Comparison of ENCODE assay signal across 2 cellular contexts in the genomic region with DNA sequence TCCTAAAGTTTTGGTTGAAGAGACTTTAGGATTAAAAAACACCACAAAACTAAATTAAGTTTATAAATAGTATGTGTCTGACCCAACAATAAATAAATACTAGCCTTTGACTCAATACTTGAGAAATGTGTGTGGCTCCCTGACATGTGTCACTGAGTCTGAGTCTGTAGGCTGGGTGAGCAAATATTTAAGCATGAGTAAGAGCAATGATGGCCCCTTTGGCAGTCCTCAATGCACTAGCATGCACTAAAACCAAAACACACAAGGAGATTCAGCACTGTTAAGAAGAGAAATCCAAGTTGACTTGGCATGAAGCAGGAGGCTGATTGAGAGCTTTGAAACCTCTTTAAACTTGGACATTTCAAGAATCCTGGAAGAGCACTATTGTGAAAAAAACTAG.
TF ChIP-seq lines count a peak whose summit lies in the region.

No MANE protein-coding gene starts in this region.

TF ChIP-seq in liver, 16 proteins besides CTCF, POLR2A, EP300 and RAD21 (continued from another document):
- peak in 1 of 2 donors; percentile 38 for TF ChIP-seq HNF4A (conservative IDR thresholded peaks at IDR 0.05)
- TF ChIP-seq, protein P1, sequence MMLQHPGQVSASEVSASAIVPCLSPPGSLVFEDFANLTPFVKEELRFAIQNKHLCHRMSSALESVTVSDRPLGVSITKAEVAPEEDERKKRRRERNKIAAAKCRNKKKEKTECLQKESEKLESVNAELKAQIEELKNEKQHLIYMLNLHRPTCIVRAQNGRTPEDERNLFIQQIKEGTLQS (IDR thresholded peaks at IDR 0.05), result no peak

TF ChIP-seq in HepG2, 621 proteins besides CTCF, POLR2A, EP300 and RAD21 (continued from another document):
- TF ChIP-seq, protein P2, sequence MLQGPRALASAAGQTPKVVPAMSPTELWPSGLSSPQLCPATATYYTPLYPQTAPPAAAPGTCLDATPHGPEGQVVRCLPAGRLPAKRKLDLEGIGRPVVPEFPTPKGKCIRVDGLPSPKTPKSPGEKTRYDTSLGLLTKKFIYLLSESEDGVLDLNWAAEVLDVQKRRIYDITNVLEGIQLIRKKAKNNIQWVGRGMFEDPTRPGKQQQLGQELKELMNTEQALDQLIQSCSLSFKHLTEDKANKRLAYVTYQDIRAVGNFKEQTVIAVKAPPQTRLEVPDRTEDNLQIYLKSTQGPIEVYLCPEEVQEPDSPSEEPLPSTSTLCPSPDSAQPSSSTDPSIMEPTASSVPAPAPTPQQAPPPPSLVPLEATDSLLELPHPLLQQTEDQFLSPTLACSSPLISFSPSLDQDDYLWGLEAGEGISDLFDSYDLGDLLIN (CRISPR knock-in tag; IDR thresholded peaks at IDR 0.05; ENCODE audit: borderline replicate concordance), result no peak
- no peak for TF ChIP-seq ZNF101 (CRISPR knock-in tag; IDR thresholded peaks at IDR 0.05; ENCODE audit: borderline replicate concordance, low read depth)
- no peak for TF ChIP-seq ZNF431 (CRISPR knock-in tag; IDR thresholded peaks at IDR 0.05; ENCODE audit: borderline replicate concordance, low read depth)
- TF ChIP-seq, protein P3, sequence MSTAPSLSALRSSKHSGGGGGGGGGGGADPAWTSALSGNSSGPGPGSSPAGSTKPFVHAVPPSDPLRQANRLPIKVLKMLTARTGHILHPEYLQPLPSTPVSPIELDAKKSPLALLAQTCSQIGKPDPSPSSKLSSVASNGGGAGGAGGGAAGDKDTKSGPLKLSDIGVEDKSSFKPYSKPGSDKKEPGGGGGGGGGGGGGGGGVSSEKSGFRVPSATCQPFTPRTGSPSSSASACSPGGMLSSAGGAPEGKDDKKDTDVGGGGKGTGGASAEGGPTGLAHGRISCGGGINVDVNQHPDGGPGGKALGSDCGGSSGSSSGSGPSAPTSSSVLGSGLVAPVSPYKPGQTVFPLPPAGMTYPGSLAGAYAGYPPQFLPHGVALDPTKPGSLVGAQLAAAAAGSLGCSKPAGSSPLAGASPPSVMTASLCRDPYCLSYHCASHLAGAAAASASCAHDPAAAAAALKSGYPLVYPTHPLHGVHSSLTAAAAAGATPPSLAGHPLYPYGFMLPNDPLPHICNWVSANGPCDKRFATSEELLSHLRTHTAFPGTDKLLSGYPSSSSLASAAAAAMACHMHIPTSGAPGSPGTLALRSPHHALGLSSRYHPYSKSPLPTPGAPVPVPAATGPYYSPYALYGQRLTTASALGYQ (CRISPR knock-in tag; IDR thresholded peaks at IDR 0.05), result no peak
- TF ChIP-seq, protein P4, sequence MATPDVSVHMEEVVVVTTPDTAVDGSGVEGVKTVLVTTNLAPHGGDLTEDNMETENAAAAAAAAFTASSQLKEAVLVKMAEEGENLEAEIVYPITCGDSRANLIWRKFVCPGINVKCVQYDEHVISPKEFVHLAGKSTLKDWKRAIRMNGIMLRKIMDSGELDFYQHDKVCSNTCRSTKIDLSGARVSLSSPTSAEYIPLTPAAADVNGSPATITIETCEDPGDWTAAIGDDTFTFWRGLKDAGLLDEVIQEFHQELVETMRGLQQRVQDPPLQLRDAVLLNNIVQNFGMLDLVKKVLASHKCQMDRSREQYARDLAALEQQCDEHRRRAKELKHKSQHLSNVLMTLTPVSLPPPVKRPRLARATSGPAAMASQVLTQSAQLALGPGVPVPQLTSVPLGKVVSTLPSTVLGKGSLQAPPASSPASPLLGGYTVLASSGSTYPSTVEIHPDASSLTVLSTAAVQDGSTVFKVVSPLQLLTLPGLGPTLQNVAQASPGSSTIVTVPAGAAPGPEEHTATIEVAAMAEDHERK (CRISPR knock-in tag; IDR thresholded peaks at IDR 0.05; ENCODE audit: low read depth), result no peak
- TF ChIP-seq, protein P5, sequence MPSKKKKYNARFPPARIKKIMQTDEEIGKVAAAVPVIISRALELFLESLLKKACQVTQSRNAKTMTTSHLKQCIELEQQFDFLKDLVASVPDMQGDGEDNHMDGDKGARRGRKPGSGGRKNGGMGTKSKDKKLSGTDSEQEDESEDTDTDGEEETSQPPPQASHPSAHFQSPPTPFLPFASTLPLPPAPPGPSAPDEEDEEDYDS (CRISPR knock-in tag; IDR thresholded peaks at IDR 0.05), result no peak
- TF ChIP-seq, protein P6, sequence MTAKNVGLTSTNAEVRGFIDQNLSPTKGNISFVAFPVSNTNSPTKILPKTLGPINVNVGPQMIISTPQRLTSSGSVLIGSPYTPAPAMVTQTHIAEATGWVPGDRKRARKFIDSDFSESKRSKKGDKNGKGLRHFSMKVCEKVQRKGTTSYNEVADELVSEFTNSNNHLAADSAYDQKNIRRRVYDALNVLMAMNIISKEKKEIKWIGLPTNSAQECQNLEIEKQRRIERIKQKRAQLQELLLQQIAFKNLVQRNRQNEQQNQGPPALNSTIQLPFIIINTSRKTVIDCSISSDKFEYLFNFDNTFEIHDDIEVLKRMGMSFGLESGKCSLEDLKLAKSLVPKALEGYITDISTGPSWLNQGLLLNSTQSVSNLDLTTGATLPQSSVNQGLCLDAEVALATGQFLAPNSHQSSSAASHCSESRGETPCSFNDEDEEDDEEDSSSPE (CRISPR knock-in tag; IDR thresholded peaks at IDR 0.05), result no peak
- TF ChIP-seq, protein P7, sequence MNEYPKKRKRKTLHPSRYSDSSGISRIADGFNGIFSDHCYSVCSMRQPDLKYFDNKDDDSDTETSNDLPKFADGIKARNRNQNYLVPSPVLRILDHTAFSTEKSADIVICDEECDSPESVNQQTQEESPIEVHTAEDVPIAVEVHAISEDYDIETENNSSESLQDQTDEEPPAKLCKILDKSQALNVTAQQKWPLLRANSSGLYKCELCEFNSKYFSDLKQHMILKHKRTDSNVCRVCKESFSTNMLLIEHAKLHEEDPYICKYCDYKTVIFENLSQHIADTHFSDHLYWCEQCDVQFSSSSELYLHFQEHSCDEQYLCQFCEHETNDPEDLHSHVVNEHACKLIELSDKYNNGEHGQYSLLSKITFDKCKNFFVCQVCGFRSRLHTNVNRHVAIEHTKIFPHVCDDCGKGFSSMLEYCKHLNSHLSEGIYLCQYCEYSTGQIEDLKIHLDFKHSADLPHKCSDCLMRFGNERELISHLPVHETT (CRISPR knock-in tag; conservative IDR thresholded peaks at IDR 0.05), result no peak
- no peak for TF ChIP-seq ZNF816 (CRISPR knock-in tag; IDR thresholded peaks at IDR 0.05; ENCODE audit: borderline replicate concordance)
- no peak for TF ChIP-seq REXO4 (CRISPR knock-in tag; IDR thresholded peaks at IDR 0.05; ENCODE audit: borderline replicate concordance)
- TF ChIP-seq ZNF589 (CRISPR knock-in tag; conservative IDR thresholded peaks at IDR 0.05), result no peak
